In the genomic region with DNA sequence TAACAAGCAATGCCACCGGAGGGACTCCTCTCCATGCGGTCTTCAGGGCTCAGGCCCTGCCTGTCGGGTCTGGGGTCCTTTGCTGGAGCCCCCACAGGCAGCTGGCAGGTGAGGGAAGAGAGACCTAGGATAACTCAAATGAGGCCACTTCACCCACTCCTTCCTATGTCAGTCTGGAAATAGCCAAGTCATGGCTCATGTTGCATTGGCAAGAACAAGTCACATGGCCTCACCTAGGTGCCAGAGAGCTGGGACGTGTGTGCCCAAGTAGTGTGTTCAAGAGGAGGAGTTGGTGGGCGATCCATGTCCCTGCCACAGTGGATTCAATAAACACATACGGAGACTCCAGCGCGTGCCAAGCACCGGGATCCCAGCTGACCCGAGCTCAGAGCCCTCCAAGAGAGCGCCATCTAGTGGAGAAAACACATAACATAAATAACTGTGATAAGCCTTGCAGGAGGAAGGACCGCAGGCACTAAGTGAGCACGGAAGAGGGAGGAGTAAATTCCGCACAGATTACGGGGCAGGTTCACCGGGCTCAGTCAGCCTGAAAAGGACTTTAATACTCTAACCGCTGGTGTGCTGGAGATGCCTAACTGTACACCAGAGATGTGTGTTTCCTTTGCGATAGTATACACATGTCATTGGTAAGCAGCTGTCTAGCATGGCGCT, we compare ENCODE assay signal across 9 cellular contexts.
DNase-seq lines count a peak whose midpoint lies in the region; ATAC-seq and TF ChIP-seq lines count a peak whose summit lies in the region.
"Had no signal": no experiment of that assay in that cellular context is flagged by ENCODE, and none has a peak within 500 bp of the region (broad histone marks: within the 10 kb centered on the region; RNA-seq: fewer than 3 reads in every experiment).

No MANE protein-coding gene starts in this region.

- H4K5ac ChIP-seq in H9 (ENCODE audit: insufficient read length, low read depth, low read length), result no peak overlapping the region

- H3K79me2 ChIP-seq in H9 (ENCODE audit: insufficient read depth, low read length), result no peaks in the 10 kb centered on the region

- no peak for TF ChIP-seq POLR2A in gastroesophageal sphincter (IDR thresholded peaks at IDR 0.05)

- H3K14ac ChIP-seq in H9 (ENCODE audit: insufficient read depth, low read length), result no peak overlapping the region

- H3K4me3 ChIP-seq in GM06990 (replicated peaks; ENCODE audit: low read depth, low read length), result no peak overlapping the region
- no peak overlapping the region for H3K4me3 ChIP-seq in gastroesophageal sphincter
- no peak overlapping the region for H3K4me3 ChIP-seq in psoas muscle
- H3K4me3 ChIP-seq: SJCRH30 had no signal

- H3K23me2 ChIP-seq in H9 (ENCODE audit: insufficient read length, low read depth, low read length, poor library complexity, severe bottlenecking), result no peaks in the 10 kb centered on the region

- H4K8ac ChIP-seq in H9 (replicated peaks; ENCODE audit: insufficient read length, low read depth, low read length), result no peak overlapping the region

- no peaks in the 10 kb centered on the region for H3K36me3 ChIP-seq in GM06990 (ENCODE audit: control insufficient read depth, insufficient read depth, low read length)
- no peaks in the 10 kb centered on the region for H3K36me3 ChIP-seq in gastroesophageal sphincter
- H3K36me3 ChIP-seq in psoas muscle (ENCODE audit: insufficient read depth in 1 of 2, low read depth in 1 of 2), result no peaks in the 10 kb centered on the region
- H3K36me3 ChIP-seq: SJCRH30 had no signal

- H3K27ac Mint-ChIP-seq in H9, result no peak overlapping the region
- H3K27ac Mint-ChIP-seq in activated T-helper 1 cell treated with anti-CD3 and anti-CD28 coated beads, Interleukin-12 subunit alpha, Interleukin-12 subunit beta, Interleukin-2, Interleukin-4 antibody, amounts not matched to agents 30 ng/mL and 10 ng/mL and 1 ng/mL, durations not matched to agents 14 hours and 24 hours and 36 hours, result no peak overlapping the region

- no peaks in the 10 kb centered on the region for H4K20me1 ChIP-seq in H9 (ENCODE audit: control insufficient read depth, insufficient read depth, insufficient read length)

- DNase-seq in AG08395 (ENCODE audit: low spot score) (peak; percentile 61), GM06990 (ENCODE audit: extremely low read depth, insufficient read length) (peak; percentile 33), H9 (peak; percentile 80), LHCN-M2 (ENCODE audit: low read depth) (peak; percentile 61), SW480 (ENCODE audit: low spot score) (peak; percentile 80), psoas muscle (peak in 1 of 2 donors; percentile 55)
- DNase-seq in activated T-helper 1 cell treated with anti-CD3 and anti-CD28 coated beads, Interleukin-12 subunit alpha, Interleukin-12 subunit beta, Interleukin-2, Interleukin-4 antibody, amounts not matched to agents 30 ng/mL and 10 ng/mL and 1 ng/mL, durations not matched to agents 14 hours and 24 hours and 36 hours (ENCODE audit: low spot score), result no peak

- peaks cover 0 to 15% (median 3%) of the 10 kb centered on the region in 3 experiments; a peak in 5 of 7 replicates for H3K36me3 Mint-ChIP-seq in H9 (ENCODE audit: insufficient read depth in 1 of 3, low read depth in 3 of 3)
- H3K36me3 Mint-ChIP-seq in activated T-helper 1 cell treated with anti-CD3 and anti-CD28 coated beads, Interleukin-12 subunit alpha, Interleukin-12 subunit beta, Interleukin-2, Interleukin-4 antibody, amounts not matched to agents 30 ng/mL and 10 ng/mL and 1 ng/mL, durations not matched to agents 14 hours and 24 hours and 36 hours (ENCODE audit: low read depth), result no peaks in the 10 kb centered on the region

- H3K27me3 ChIP-seq in GM06990 (replicated peaks; ENCODE audit: control insufficient read depth, insufficient read depth, low read length), result no peaks in the 10 kb centered on the region
- H3K27me3 ChIP-seq in H9 (ENCODE audit: insufficient read depth, low read length), result no peaks in the 10 kb centered on the region
- H3K27me3 ChIP-seq in gastroesophageal sphincter, result no peaks in the 10 kb centered on the region
- H3K27me3 ChIP-seq in psoas muscle (ENCODE audit: insufficient read depth in 3 of 3, low read length in 2 of 3), result no peaks in the 10 kb centered on the region
- H3K27me3 ChIP-seq: SJCRH30 had no signal

- peaks cover 22% of the 10 kb centered on the region for H3K27me3 Mint-ChIP-seq in H9 (ENCODE audit: low read depth)
- H3K27me3 Mint-ChIP-seq in activated T-helper 1 cell treated with anti-CD3 and anti-CD28 coated beads, Interleukin-12 subunit alpha, Interleukin-12 subunit beta, Interleukin-2, Interleukin-4 antibody, amounts not matched to agents 30 ng/mL and 10 ng/mL and 1 ng/mL, durations not matched to agents 14 hours and 24 hours and 36 hours (ENCODE audit: insufficient read depth), result no peaks in the 10 kb centered on the region

- H2BK5ac ChIP-seq in H9 (ENCODE audit: insufficient read length, low read length), result no peak overlapping the region

- intact Hi-C loops in psoas muscle (cut with DNase I), result no loop called here
- intact Hi-C loops in activated T-helper 1 cell treated with anti-CD3 and anti-CD28 coated beads, Interleukin-12 subunit alpha, Interleukin-12 subunit beta, Interleukin-2, Interleukin-4 antibody, amounts not matched to agents 30 ng/mL and 10 ng/mL and 1 ng/mL, durations not matched to agents 14 hours and 24 hours and 36 hours (cut with micrococcal nuclease), result loop anchor here (1.0 kb wide), 1 partner anchor 260 kb away; no protein-coding TSS in a partner anchor

- H2AFZ ChIP-seq in H9 (ENCODE audit: low read length), result peak overlapping the region; percentile 51

- H2BK20ac ChIP-seq in H9 (ENCODE audit: low read depth, low read length, poor library complexity, severe bottlenecking), result no peak overlapping the region

- no peaks in the 10 kb centered on the region for H3K4me1 ChIP-seq in H9 (ENCODE audit: insufficient read depth, low read length)
- H3K4me1 ChIP-seq in gastroesophageal sphincter, result no peaks in the 10 kb centered on the region
- no peaks in the 10 kb centered on the region for H3K4me1 ChIP-seq in psoas muscle

- no peak overlapping the region for H3K23ac ChIP-seq in H9 (ENCODE audit: insufficient read length, low read depth, low read length)

- no peaks in the 10 kb centered on the region for H3K9me3 ChIP-seq in H9 (ENCODE audit: control insufficient read depth, low read depth, low read length)
- H3K9me3 ChIP-seq in gastroesophageal sphincter, result peaks cover 0 to 10% (median 0%) of the 10 kb centered on the region in 3 donors
- H3K9me3 ChIP-seq in psoas muscle, result no peaks in the 10 kb centered on the region
- H3K9me3 ChIP-seq: SJCRH30 had no signal

- no peak overlapping the region for H3K4me3 Mint-ChIP-seq in H9
- no peak overlapping the region for H3K4me3 Mint-ChIP-seq in activated T-helper 1 cell treated with anti-CD3 and anti-CD28 coated beads, Interleukin-12 subunit alpha, Interleukin-12 subunit beta, Interleukin-2, Interleukin-4 antibody, amounts not matched to agents 30 ng/mL and 10 ng/mL and 1 ng/mL, durations not matched to agents 14 hours and 24 hours and 36 hours

- no peak overlapping the region for H2BK15ac ChIP-seq in H9 (ENCODE audit: low read depth, low read length)

- H3K9me3 Mint-ChIP-seq in H9, result peaks cover 0 to 11% of the 10 kb centered on the region in 2 experiments; a peak in 2 of 5 replicates
- no peaks in the 10 kb centered on the region for H3K9me3 Mint-ChIP-seq in activated T-helper 1 cell treated with anti-CD3 and anti-CD28 coated beads, Interleukin-12 subunit alpha, Interleukin-12 subunit beta, Interleukin-2, Interleukin-4 antibody, amounts not matched to agents 30 ng/mL and 10 ng/mL and 1 ng/mL, durations not matched to agents 14 hours and 24 hours and 36 hours

- H3K9ac ChIP-seq in H9 (ENCODE audit: extremely low read depth, insufficient read length, low read length), result no peak overlapping the region

- WGBS in H9 (ENCODE audit: extremely low coverage, insufficient read length, low lambda C conversion rate), result no CpG with 5 or more reads among the region's 19 CpGs
- WGBS in gastroesophageal sphincter (ENCODE audit: low coverage in 1 of 2), 2 donors, result 56 to 84% methylated on average over 3 to 9 of the region's 19 CpGs
- WGBS in psoas muscle, 3 donors, result 49 to 60% (median 54%) methylated on average over 19 of the region's 19 CpGs

- no peak overlapping the region for H3T11ph ChIP-seq in H9 (ENCODE audit: low read length)

- H3K27ac ChIP-seq in H9 (ENCODE audit: insufficient read length, low read depth, low read length) (no peak overlapping the region), gastroesophageal sphincter (no peak overlapping the region), psoas muscle (no peak overlapping the region)
- H3K27ac ChIP-seq: SJCRH30 had no signal

- no peak overlapping the region for H2BK120ac ChIP-seq in H9 (ENCODE audit: low read depth, low read length, poor library complexity, severe bottlenecking)

- TF ChIP-seq CTCF in GM06990 (IDR thresholded peaks at IDR 0.05; ENCODE audit: insufficient read depth, low read length, poor library complexity, severe bottlenecking), result peak; percentile 67
- TF ChIP-seq CTCF in H9 (conservative IDR thresholded peaks at IDR 0.05), result peak; percentile 83
- peak in 3 of 4 experiments; percentile 14 to 54 (median 21) for TF ChIP-seq CTCF in gastroesophageal sphincter (IDR thresholded peaks at IDR 0.05)
- peak; percentile 39 for TF ChIP-seq CTCF in psoas muscle (IDR thresholded peaks at IDR 0.05)

- no peak overlapping the region for H3K4me2 ChIP-seq in H9 (ENCODE audit: insufficient read depth, insufficient read length, low read length)

- no peak overlapping the region for H4K91ac ChIP-seq in H9 (ENCODE audit: insufficient read length, low read depth, low read length)

- TF ChIP-seq EP300 in gastroesophageal sphincter (IDR thresholded peaks at IDR 0.05), result no peak

- ATAC-seq in gastroesophageal sphincter (no peak), psoas muscle (no peak)

- no peak overlapping the region for H3K18ac ChIP-seq in H9 (ENCODE audit: insufficient read length, low read depth, low read length)

- no peaks in the 10 kb centered on the region for H3K79me1 ChIP-seq in H9 (ENCODE audit: insufficient read depth, low read depth, low read length, poor library complexity, severe bottlenecking)

- H3K4me1 Mint-ChIP-seq in H9, result peaks cover 6 to 10% of the 10 kb centered on the region in 2 experiments
- peaks cover 6% of the 10 kb centered on the region for H3K4me1 Mint-ChIP-seq in activated T-helper 1 cell treated with anti-CD3 and anti-CD28 coated beads, Interleukin-12 subunit alpha, Interleukin-12 subunit beta, Interleukin-2, Interleukin-4 antibody, amounts not matched to agents 30 ng/mL and 10 ng/mL and 1 ng/mL, durations not matched to agents 14 hours and 24 hours and 36 hours (ENCODE audit: low read depth)

- H2AK5ac ChIP-seq in H9 (ENCODE audit: insufficient read length, low read length), result no peak overlapping the region

- no peak overlapping the region for H3K4ac ChIP-seq in H9 (ENCODE audit: low read depth, low read length)

- no peak overlapping the region for H2BK12ac ChIP-seq in H9 (ENCODE audit: insufficient read length, low read depth, low read length)

- no peak overlapping the region for H3K56ac ChIP-seq in H9 (ENCODE audit: insufficient read length, low read depth, low read length)

Comparison
In these comparisons a context has a peak if more than half of its experiments do, and no peak if none do; other contexts are left out.
1. CTCF ChIP-seq: peak in every context shown above with its lines; median percentile 83 in H9; 67 in GM06990; 39 in psoas muscle; 21 in gastroesophageal sphincter.